Comparison of ENCODE assay signal across 8 cellular contexts in genomic region chr16:11405331-11406176, GRCh38.
DNase-seq lines count a peak whose midpoint lies in the region; ATAC-seq, FAIRE-seq and TF ChIP-seq lines count a peak whose summit lies in the region.

No MANE protein-coding gene starts in this region.

- intact Hi-C loops in K562 (cut with micrococcal nuclease) (loop anchor here (2.0 to 10.0 kb wide), 5 partner anchors 119 to 441 kb away; a partner anchor contains a TSS), uterus (cut with DNase I; ENCODE audit: low total_unique reads) (loop anchor here (10.0 kb wide), 1 partner anchor 239 kb away; no protein-coding TSS in a partner anchor)

- H3K9me1 ChIP-seq in K562 (ENCODE audit: control insufficient read depth, insufficient read depth, low read length): no peaks in the 10 kb centered on the region

- H3K4me1 ChIP-seq in BE2C (no peaks in the 10 kb centered on the region), K562 (replicated peaks in 1 of 2; ENCODE audit: control insufficient read depth in 2 of 2, insufficient read depth in 2 of 2, low read length in 2 of 2) (peaks cover 0 to 23% of the 10 kb centered on the region in 2 experiments; a peak in 2 of 5 replicates), uterus (no peaks in the 10 kb centered on the region)

- peak; percentile 85 for FAIRE-seq in K562 (lab: Jason Lieb, UNC)

- no TSS peak for BruUV-seq in K562 (replicated peaks; lab: Mats Ljungman, UMichigan)

- no peaks in the 10 kb centered on the region for H3K79me2 ChIP-seq in K562 (ENCODE audit: control insufficient read depth, insufficient read depth, low read length)

- TF ChIP-seq CTCF in BE2C (IDR thresholded peaks at IDR 0.05; ENCODE audit: low read depth, low read length) (peak; percentile 69), K562 (IDR thresholded peaks at IDR 0.05 in 2 of 3, conservative IDR thresholded peaks at IDR 0.05 in 1 of 3; ENCODE audit: insufficient read depth in 2 of 3, low read depth in 1 of 3, low read length in 3 of 3) (peak; percentile 72 to 77 (median 76)), uterus (IDR thresholded peaks at IDR 0.05) (peak in 2 of 4 experiments; percentile 21 to 34)

- H3K4me2 ChIP-seq in K562 (ENCODE audit: insufficient read depth, low read length): no peak overlapping the region

- in situ Hi-C loops in K562 (cut with MboI): loop anchor here (5.0 to 10.0 kb wide), 2 partner anchors 249 to 407 kb away; no protein-coding TSS in a partner anchor

- no peak overlapping the region for H2AFZ ChIP-seq in K562 (ENCODE audit: low read depth, low read length)

- H3K9ac ChIP-seq in K562 (ENCODE audit: insufficient read depth in 1 of 2, low read depth in 2 of 2, low read length in 2 of 2): no peak overlapping the region

- TF ChIP-seq EP300 in K562 (IDR thresholded peaks at IDR 0.05; ENCODE audit: low read length): no peak

- ATAC-seq in T-helper 17 cell: peak; percentile 49
- peak; percentile 63 for ATAC-seq in K562
- peak in 1 of 2 donors; percentile 32 for ATAC-seq in naive thymus-derived CD8-positive, alpha-beta T cell
- ATAC-seq in HG03139 (IDR thresholded peaks at IDR 0.05; ENCODE audit: unreplicated experiment): no peak

- TF ChIP-seq POLR2A in K562 (conservative IDR thresholded peaks at IDR 0.05) (no peak), uterus (IDR thresholded peaks at IDR 0.05) (no peak)

- H3K4me1 Mint-ChIP-seq in T-helper 17 cell: peaks cover 10% of the 10 kb centered on the region
- H3K4me1 Mint-ChIP-seq in naive thymus-derived CD8-positive, alpha-beta T cell: peaks cover 0 to 2% (median 0%) of the 10 kb centered on the region in 4 donors

- 14% methylated on average over 11 of the region's 11 CpGs for whole genome bisulfite sequencing in K562 (ENCODE audit: insufficient coverage, low coverage, missing lambda C conversion rate)

- TF ChIP-seq RAD21 in K562 (CRISPR knock-in tag; conservative IDR thresholded peaks at IDR 0.05 in 1 of 2, IDR thresholded peaks at IDR 0.05 in 1 of 2): peak in 1 of 2 experiments; percentile 50; a peak in 2 of 4 replicates

- POLR2A ChIA-PET in HEK293T (lab: Yijun Ruan, JAX) (no interaction called here), K562 (lab: Yijun Ruan, JAX) (interaction anchor here (0.6 kb wide), 1 partner anchor 393 kb away, joined by 3 read pairs; no protein-coding TSS in a partner anchor)
- POLR2A ChIA-PET in naive thymus-derived CD8-positive, alpha-beta T cell (lab: Charles Lee): no interaction called here

- no peaks in the 10 kb centered on the region for H3K9me3 Mint-ChIP-seq in naive thymus-derived CD8-positive, alpha-beta T cell

- no peak overlapping the region for H3K27ac ChIP-seq in K562 (ENCODE audit: extremely low read depth, low read depth, low read length)
- H3K27ac ChIP-seq in uterus: no peak overlapping the region

- DNase-seq in BE2C (peak; percentile 43), HEK293T (ENCODE audit: extremely low spot score) (peak; percentile 58), T-helper 17 cell (peak in 1 of 3 donors; percentile 25), K562 (ENCODE audit: extremely low read depth in 1 of 4, low spot score in 3 of 4) (peak; percentile 56 to 66 (median 64)), uterus (no peak), DMS153 treated with DMSO at 0.1 percent for 48 hours (lab: John Stamatoyannopoulos, UW; ENCODE audit: unreplicated experiment) (no peak)
- DNase-seq in naive thymus-derived CD8-positive, alpha-beta T cell: peak in 7 of 10 donors; percentile 12 to 45 (median 33)

- H3K4me3 Mint-ChIP-seq in T-helper 17 cell: no peak overlapping the region
- no peak overlapping the region for H3K4me3 Mint-ChIP-seq in naive thymus-derived CD8-positive, alpha-beta T cell

- no peaks in the 10 kb centered on the region for H3K9me3 ChIP-seq in BE2C
- H3K9me3 ChIP-seq in T-helper 17 cell (ENCODE audit: control insufficient read depth, low read length, poor library complexity, severe bottlenecking): no peaks in the 10 kb centered on the region
- no peaks in the 10 kb centered on the region for H3K9me3 ChIP-seq in K562 (replicated peaks; ENCODE audit: control insufficient read depth, insufficient read depth, low read depth, low read length)
- no peaks in the 10 kb centered on the region for H3K9me3 ChIP-seq in uterus

- CTCF ChIA-PET in HEK293T (lab: Yijun Ruan, JAX): interaction anchor here (0.6 to 1.0 kb wide), 4 partner anchors 8 to 440 kb away, joined by 3 to 4 read pairs (median 3); no protein-coding TSS in a partner anchor
- CTCF ChIA-PET in K562 (lab: Yijun Ruan, JAX; ENCODE audit: low intra/inter-chr PET ratio): interaction anchor here (0.9 to 1.9 kb wide), 4 partner anchors 9 to 451 kb away, joined by 3 to 7 read pairs (median 4); no protein-coding TSS in a partner anchor

- H3K4me3 ChIP-seq in BE2C (ENCODE audit: low read depth, low read length) (no peak overlapping the region), K562 (no peak overlapping the region), uterus (no peak overlapping the region)

- 0 out of 2 replicates have a peak, but pooled peaks cover 3% of the 10 kb centered on the region for H4K20me1 ChIP-seq in K562 (replicated peaks; ENCODE audit: control insufficient read depth, insufficient read depth, low read length)

- peak overlapping the region; percentile 21 for H3K27ac Mint-ChIP-seq in T-helper 17 cell
- H3K27ac Mint-ChIP-seq in naive thymus-derived CD8-positive, alpha-beta T cell: peak overlapping the region in 1 of 10 donors; percentile 7

- H3K36me3 Mint-ChIP-seq in T-helper 17 cell (ENCODE audit: low read depth): no peaks in the 10 kb centered on the region
- no peaks in the 10 kb centered on the region for H3K36me3 Mint-ChIP-seq in naive thymus-derived CD8-positive, alpha-beta T cell

- H3K36me3 ChIP-seq in BE2C: no peaks in the 10 kb centered on the region
- no peaks in the 10 kb centered on the region for H3K36me3 ChIP-seq in K562 (ENCODE audit: control insufficient read depth, insufficient read depth, low read length)
- no peaks in the 10 kb centered on the region for H3K36me3 ChIP-seq in uterus

- H3K27me3 Mint-ChIP-seq in T-helper 17 cell: peaks cover 9% of the 10 kb centered on the region
- H3K27me3 Mint-ChIP-seq in naive thymus-derived CD8-positive, alpha-beta T cell: no peaks in the 10 kb centered on the region

- H3K27me3 ChIP-seq in BE2C (no peaks in the 10 kb centered on the region), K562 (ENCODE audit: control insufficient read depth in 2 of 2, insufficient read depth in 2 of 2, low read length in 2 of 2) (peaks cover 3 to 45% of the 10 kb centered on the region in 2 experiments; a peak in 4 of 5 replicates), uterus (no peaks in the 10 kb centered on the region)

TF ChIP-seq in HEK293T, 16 proteins besides CTCF, POLR2A, EP300 and RAD21:
- TF ChIP-seq SUZ12 (IDR thresholded peaks at IDR 0.05): no peak
- TF ChIP-seq HDGF (IDR thresholded peaks at IDR 0.05; ENCODE audit: borderline replicate concordance): no peak
- TF ChIP-seq BHLHE40 (IDR thresholded peaks at IDR 0.05; ENCODE audit: borderline replicate concordance): no peak
- no peak for TF ChIP-seq LEF1 (IDR thresholded peaks at IDR 0.05; ENCODE audit: borderline replicate concordance)
- no peak for TF ChIP-seq SP1 (IDR thresholded peaks at IDR 0.05)

TF ChIP-seq in K562, 482 proteins besides CTCF, POLR2A, EP300 and RAD21:
- TF ChIP-seq CREB3 (tag; conservative IDR thresholded peaks at IDR 0.05; ENCODE audit: low read depth) (no peak), SMC3 (conservative IDR thresholded peaks at IDR 0.05; ENCODE audit: insufficient read depth, low read depth, low read length) (0 out of 2 replicates have a peak, but pooled peaks have one; percentile 29), STAG1 (CRISPR knock-in tag; IDR thresholded peaks at IDR 0.05; ENCODE audit: borderline replicate concordance) (0 out of 2 replicates have a peak, but pooled peaks have one; percentile 37), SRF (CRISPR knock-in tag; IDR thresholded peaks at IDR 0.05) (0 out of 4 replicates have a peak, but pooled peaks of 1 of the 2 experiments have one; percentile 20), ZNF76 (CRISPR knock-in tag; IDR thresholded peaks at IDR 0.05; ENCODE audit: borderline replicate concordance) (no peak), RBM25 (IDR thresholded peaks at IDR 0.05; ENCODE audit: low read depth, low read length, severe bottlenecking) (peak; percentile 49), SPI1 (IDR thresholded peaks at IDR 0.05; ENCODE audit: borderline replicate concordance, low read depth, low read length) (0 out of 2 replicates have a peak, but pooled peaks have one; percentile 8)

Comparison
In these comparisons a context has a peak if more than half of its experiments do, and no peak if none do; other contexts are left out.
1. DNase-seq: peak in BE2C (single experiment), HEK293T (single experiment), K562 (4 of 4) and naive thymus-derived CD8-positive, alpha-beta T cell (7 of 10); none in uterus (0 of 2) and DMS153 treated with DMSO at 0.1 percent for 48 hours (single experiment).